8 cellular contexts compared by ENCODE assay signal in the genomic region with DNA sequence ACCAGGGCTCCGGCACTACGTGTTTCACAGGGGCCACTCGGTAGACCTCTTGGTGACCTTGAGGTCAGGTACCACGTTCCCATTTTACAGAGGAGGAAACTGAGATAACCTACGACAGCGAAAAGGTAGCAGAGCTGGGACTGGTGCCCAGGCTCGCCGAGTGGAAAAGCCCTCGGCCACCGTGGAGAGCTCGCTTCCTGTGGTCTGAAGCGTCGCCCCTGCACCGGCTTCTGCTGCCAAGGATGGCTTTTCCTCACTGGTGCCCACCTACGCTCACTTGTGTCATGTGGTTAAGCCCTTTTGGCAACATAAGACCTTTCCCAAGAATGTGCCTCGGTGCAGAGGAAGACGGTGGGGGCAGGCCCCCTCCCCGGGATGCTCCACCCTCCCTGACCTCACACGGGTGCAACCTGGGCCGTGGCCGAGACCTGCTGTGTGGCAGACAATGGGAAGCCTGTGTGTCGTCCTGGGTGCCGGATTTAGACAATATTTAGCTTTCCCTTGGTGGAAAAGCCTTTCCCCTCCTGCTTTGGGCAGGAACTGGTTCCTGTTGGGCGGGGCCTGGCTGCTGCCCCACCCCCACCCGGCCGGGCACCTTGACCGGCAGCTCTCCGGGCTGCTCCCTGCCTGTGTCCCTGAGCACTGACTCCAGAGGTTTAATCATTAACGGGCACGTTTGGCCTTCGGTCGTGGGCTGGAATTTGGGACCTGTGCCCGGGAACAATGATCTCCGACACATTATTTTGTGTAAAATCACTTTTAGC. TPM values are rescaled to one million over a fixed set of nuclear protein-coding genes. Genes with fewer than 3 reads are reported as not detected.
DNase-seq lines count a peak whose midpoint lies in the region; ATAC-seq and TF ChIP-seq lines count a peak whose summit lies in the region.

No MANE protein-coding gene starts in this region.

- H3K4me1 ChIP-seq in gastroesophageal sphincter = peaks cover 3 to 38% (median 32%) of the 10 kb centered on the region in 3 donors
- H3K4me1 ChIP-seq in BE2C = peaks cover 37% of the 10 kb centered on the region

- H3K27me3 Mint-ChIP-seq in T-cell = no peaks in the 10 kb centered on the region

- no peaks in the 10 kb centered on the region for H3K9me3 ChIP-seq in gastroesophageal sphincter
- H3K9me3 ChIP-seq in BE2C = no peaks in the 10 kb centered on the region

- CTCF ChIA-PET in T-cell (lab: Charles Lee) = interaction anchor here in 1 of 2 donors (1.5 kb wide), 1 partner anchor 21 kb away, joined by 6 read pairs; no protein-coding TSS in a partner anchor
- CTCF ChIA-PET in GM10248 (lab: Yijun Ruan, JAX) = interaction anchor here (0.9 to 6.1 kb wide), 5 partner anchors 13 to 42 kb away, joined by 3 to 33 read pairs (median 3); no protein-coding TSS in a partner anchor

- H3K36me3 ChIP-seq in gastroesophageal sphincter (no peaks in the 10 kb centered on the region), BE2C (no peaks in the 10 kb centered on the region)

- peak in 3 of 4 experiments; percentile 26 to 59 (median 50) for ATAC-seq in T-cell (replicated peaks in 1 of 4)
- ATAC-seq in gastroesophageal sphincter = peak; percentile 60
- no peak for ATAC-seq in GM21526 (IDR thresholded peaks at IDR 0.05; ENCODE audit: low FRiP score, unreplicated experiment)

- POLR2A ChIA-PET in T-cell (lab: Charles Lee) (interaction anchor here in 1 of 2 donors (0.6 kb wide), 1 partner anchor 88 kb away, joined by 3 read pairs; no protein-coding TSS in a partner anchor), GM10248 (lab: Yijun Ruan, JAX) (interaction anchor here (0.6 kb wide), 1 partner anchor 121 kb away, joined by 3 read pairs; no protein-coding TSS in a partner anchor)

- H3K27ac Mint-ChIP-seq in T-cell = no peak overlapping the region

- H3K9me3 Mint-ChIP-seq in T-cell = peaks cover 0 to 5% (median 0%) of the 10 kb centered on the region in 3 donors

- DNase-seq in EL (peak; percentile 47), T-cell (no peak), BE2C (no peak), NCI-H2196 (lab: John Stamatoyannopoulos, UW; ENCODE audit: unreplicated experiment) (no peak), GM10248 (ENCODE audit: extremely low spot score) (no peak)

- H3K4me1 Mint-ChIP-seq in T-cell = peaks cover 18 to 25% (median 20%) of the 10 kb centered on the region in 3 donors

- TF ChIP-seq POLR2A in gastroesophageal sphincter (IDR thresholded peaks at IDR 0.05) = no peak

- H3K36me3 Mint-ChIP-seq in T-cell = no peaks in the 10 kb centered on the region

- no peak for TF ChIP-seq EP300 in gastroesophageal sphincter (IDR thresholded peaks at IDR 0.05)

- H3K4me3 Mint-ChIP-seq in T-cell = peak overlapping the region; percentile 64 to 74 (median 64)

- 65% methylated on average over 7 of the region's 34 CpGs; no CpG with 5 or more reads in 1 of the 2 donors for WGBS in gastroesophageal sphincter (ENCODE audit: low coverage in 1 of 2), 2 donors

- H3K4me3 ChIP-seq in gastroesophageal sphincter (peak overlapping the region; percentile 5 to 37), skin epidermis (peak overlapping the region in 5 of 7 experiments; percentile 1 to 23 (median 2)), BE2C (ENCODE audit: low read depth, low read length) (no peak overlapping the region)

- peak overlapping the region; percentile 19 to 74 (median 59) for H3K27ac ChIP-seq in gastroesophageal sphincter
- peak overlapping the region in 10 of 21 experiments; percentile 9 to 75 (median 36) for H3K27ac ChIP-seq in skin epidermis

- TF ChIP-seq CTCF in gastroesophageal sphincter (IDR thresholded peaks at IDR 0.05) = no peak
- no peak for TF ChIP-seq CTCF in BE2C (IDR thresholded peaks at IDR 0.05; ENCODE audit: low read depth, low read length)
- no peak for TF ChIP-seq CTCF in GM10248 (IDR thresholded peaks at IDR 0.05; ENCODE audit: control extremely low read depth, extremely low read depth, low read depth, missing control alignments)

- H3K27me3 ChIP-seq in gastroesophageal sphincter (no peaks in the 10 kb centered on the region), BE2C (no peaks in the 10 kb centered on the region)

RNA-seq across cellular contexts. Expression of gene PPP1R13B, which starts 32.4 kb away (rescaled TPM):
- total RNA-seq in T-cell (10 to 100 TPM; 23.8 to 32.4 (median 29.9) TPM), gastroesophageal sphincter (10 to 100 TPM; 13.9 to 24.8 (median 17.5) TPM)
- 70.6 TPM for polyA plus RNA-seq in BE2C (2012; ENCODE audit: insufficient read depth, insufficient read length, low read depth)

RNA-seq across cellular contexts. Expression of gene TDRD9, which starts 48.5 kb away (rescaled TPM):
- total RNA-seq in T-cell (1 to 10 TPM in 1 of 5 donors, under 1 TPM in 4; 0.43 to 1.3 (median 0.56) TPM), gastroesophageal sphincter (1 to 10 TPM; 1.6 to 5.4 (median 2.3) TPM)
- not detected for polyA plus RNA-seq in BE2C (2012; ENCODE audit: insufficient read depth, insufficient read length, low read depth)
